Comparison of ENCODE assay signal across 9 cellular contexts in the genomic region with DNA sequence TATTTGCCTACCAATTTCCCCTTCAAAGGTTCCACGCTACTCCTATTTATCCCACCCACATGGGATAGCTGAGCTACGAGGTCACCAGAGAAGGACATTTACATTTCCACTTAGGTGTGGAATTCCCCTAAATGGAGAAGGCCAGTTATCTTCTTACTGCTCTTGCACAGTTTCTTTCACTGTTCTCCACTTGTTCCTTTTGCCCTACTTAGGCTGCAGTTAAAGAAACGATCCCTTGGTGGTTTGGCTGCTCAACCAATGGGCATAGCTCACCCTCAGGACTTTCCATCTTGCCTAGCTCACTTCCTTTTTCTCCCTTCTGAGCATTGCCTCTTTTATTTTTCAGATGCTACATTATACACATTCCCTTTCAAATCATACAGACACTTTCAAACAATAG. TPM values are rescaled to one million over a fixed set of nuclear protein-coding genes. Genes with fewer than 3 reads are reported as not detected.
DNase-seq lines count a peak whose midpoint lies in the region; ATAC-seq, FAIRE-seq and TF ChIP-seq lines count a peak whose summit lies in the region.
"Had no signal": no experiment of that assay in that cellular context is flagged by ENCODE, and none has a peak within 500 bp of the region (broad histone marks: within the 10 kb centered on the region; RNA-seq: fewer than 3 reads in every experiment).

No MANE protein-coding gene starts in this region.

- H2AFZ ChIP-seq in GM23248: peak overlapping the region; percentile 59
- H2AFZ ChIP-seq: parathyroid adenoma had no signal

- no peak overlapping the region for H3K4me3 Mint-ChIP-seq in type B pancreatic cell

- H3K27ac ChIP-seq in GM23248 (no peak overlapping the region), kidney (ENCODE audit: low read depth in 2 of 2, low read length in 2 of 2) (no peak overlapping the region)
- H3K27ac ChIP-seq: parathyroid adenoma had no signal

- peaks cover 6% of the 10 kb centered on the region for H3K9me3 Mint-ChIP-seq in type B pancreatic cell

- FAIRE-seq in kidney (lab: Jason Lieb, UNC): no peak

- H3K27me3 ChIP-seq in GM23248 (replicated peaks; ENCODE audit: insufficient read depth): no peaks in the 10 kb centered on the region

- H3K4me2 ChIP-seq in GM23248 (ENCODE audit: unreplicated experiment): peak overlapping the region; percentile 0

- H3K27ac Mint-ChIP-seq in type B pancreatic cell: no peak overlapping the region

- no peak overlapping the region for H3K4me3 ChIP-seq in GM23248
- H3K4me3 ChIP-seq in kidney (ENCODE audit: low read length in 2 of 2): no peak overlapping the region

- H3K36me3 Mint-ChIP-seq in type B pancreatic cell: no peaks in the 10 kb centered on the region

- H4K20me1 ChIP-seq in GM23248 (ENCODE audit: insufficient read depth): no peaks in the 10 kb centered on the region

- no peaks in the 10 kb centered on the region for H3K27me3 Mint-ChIP-seq in type B pancreatic cell

- 63 to 66% methylated on average over 3 of the region's 3 CpGs for WGBS in GM23248 (ENCODE audit: low coverage in 1 of 2, low lambda C conversion rate in 2 of 2, missing lambda C conversion rate in 2 of 2), 2 experiments

- H3K36me3 ChIP-seq in GM23248 (ENCODE audit: low read depth) (no peaks in the 10 kb centered on the region), kidney (ENCODE audit: control insufficient read depth in 1 of 2, insufficient read depth in 2 of 2, low read length in 2 of 2) (no peaks in the 10 kb centered on the region)

- H3K9me2 ChIP-seq in GM23248 (ENCODE audit: insufficient read depth): no peaks in the 10 kb centered on the region; the same call in 1 of the 2 replicates

- TF ChIP-seq CTCF in type B pancreatic cell (conservative IDR thresholded peaks at IDR 0.05): no peak
- TF ChIP-seq CTCF in kidney (IDR thresholded peaks at IDR 0.05; ENCODE audit: borderline replicate concordance, extremely low read depth, insufficient read depth): no peak

- H3F3A ChIP-seq in GM23248 (ENCODE audit: insufficient read depth): peaks cover 21% of the 10 kb centered on the region

- no peaks in the 10 kb centered on the region for H3K79me2 ChIP-seq in GM23248 (ENCODE audit: insufficient read depth)
- H3K79me2 ChIP-seq: parathyroid adenoma had no signal

- DNase-seq in GM23248: peak; percentile 40
- DNase-seq in Kasumi-1 (lab: John Stamatoyannopoulos, UW): peak; percentile 97 to 98
- peak; percentile 59 for DNase-seq in iris pigment epithelial cell (ENCODE audit: low read depth)
- no peak for DNase-seq in posterior cingulate gyrus
- DNase-seq in type B pancreatic cell (ENCODE audit: extremely low spot score, unreplicated experiment): no peak
- no peak for DNase-seq in kidney
- DNase-seq in superior temporal gyrus (ENCODE audit: extremely low spot score): no peak

- H3K9me3 ChIP-seq in GM23248 (ENCODE audit: low read depth) (no peaks in the 10 kb centered on the region), kidney (ENCODE audit: control insufficient read depth in 1 of 2, low read length in 2 of 2) (no peaks in the 10 kb centered on the region)

- H3K4me1 ChIP-seq in GM23248 (ENCODE audit: insufficient read depth) (peaks cover 24% of the 10 kb centered on the region), kidney (ENCODE audit: control insufficient read depth in 1 of 2, insufficient read depth in 1 of 2, low read depth in 1 of 2, low read length in 2 of 2) (no peaks in the 10 kb centered on the region)
- H3K4me1 ChIP-seq: parathyroid adenoma had no signal

- no peak overlapping the region for H3K9ac ChIP-seq in GM23248
- H3K9ac ChIP-seq in kidney (ENCODE audit: low read length in 2 of 2): no peak overlapping the region
- H3K9ac ChIP-seq: parathyroid adenoma had no signal

- in situ Hi-C loops in GM23248 (cut with MboI): no loop called here

- intact Hi-C loops in posterior cingulate gyrus (cut with DNase I): no loop called here
- intact Hi-C loops in kidney (cut with DNase I): no loop called here

- ATAC-seq in GM18499 (IDR thresholded peaks at IDR 0.05; ENCODE audit: insufficient read depth, unreplicated experiment): peak; percentile 57

- no peaks in the 10 kb centered on the region for H3K4me1 Mint-ChIP-seq in type B pancreatic cell (ENCODE audit: unreplicated experiment)

RNA-seq across cellular contexts. Expression of a gene that starts 11.2 kb away (rescaled TPM):
- 121 and 124 TPM in 2 replicates for total RNA-seq in GM23248 (2014; rRNA removed; shearing (Covaris generic))
- 120 and 148 TPM in 2 replicates for polyA plus RNA-seq in GM23248 (2016; fragmentation: Nextera tagmentation; extraction: Ambion mirVana)
- total RNA-seq in type B pancreatic cell (ENCODE audit: low replicate concordance): 15.3 and 22.5 TPM in 2 replicates
- total RNA-seq in kidney: 39.7 TPM
- polyA plus RNA-seq in kidney (ENCODE audit: insufficient read depth, low read depth, low replicate concordance): 9.6 TPM

Comparison
In these comparisons a context has a peak if more than half of its experiments do, and no peak if none do; other contexts are left out.
1. DNase-seq: peak in GM23248 (single experiment), Kasumi-1 (2 of 2) and iris pigment epithelial cell (single experiment); none in posterior cingulate gyrus (0 of 10), type B pancreatic cell (single experiment), kidney (single experiment) and superior temporal gyrus (single experiment).